Comparison of ENCODE assay signal across 14 cellular contexts in genomic region chr9:130320697-130321080, GRCh38. TPM values are rescaled to one million over a fixed set of nuclear protein-coding genes. Genes with fewer than 3 reads are reported as not detected.
DNase-seq lines count a peak whose midpoint lies in the region; ATAC-seq, FAIRE-seq and TF ChIP-seq lines count a peak whose summit lies in the region.
"Had no signal": no experiment of that assay in that cellular context is flagged by ENCODE, and none has a peak within 500 bp of the region (broad histone marks: within the 10 kb centered on the region; RNA-seq: fewer than 3 reads in every experiment).

No MANE protein-coding gene starts in this region.

- 68% methylated on average over 17 of the region's 18 CpGs for WGBS in SK-N-SH (ENCODE audit: low lambda C conversion rate)
- WGBS in K562 (ENCODE audit: insufficient coverage, low coverage, missing lambda C conversion rate) = 3% methylated on average over 12 of the region's 18 CpGs
- 28 to 35% methylated on average over 14 to 16 of the region's 18 CpGs for WGBS in upper lobe of left lung, 2 donors

- intact Hi-C loops in K562 (cut with micrococcal nuclease) = no loop called here

- TF ChIP-seq RAD21 in SK-N-SH (IDR thresholded peaks at IDR 0.05; ENCODE audit: low read length) (no peak), K562 (CRISPR knock-in tag; conservative IDR thresholded peaks at IDR 0.05 in 1 of 2, IDR thresholded peaks at IDR 0.05 in 1 of 2) (no peak)

- in situ Hi-C loops in K562 (cut with MboI) = no loop called here

- TF ChIP-seq CTCF in SK-N-SH (IDR thresholded peaks at IDR 0.05) = no peak
- TF ChIP-seq CTCF in K562 (IDR thresholded peaks at IDR 0.05 in 2 of 3, conservative IDR thresholded peaks at IDR 0.05 in 1 of 3; ENCODE audit: insufficient read depth in 2 of 3, low read depth in 1 of 3, low read length in 3 of 3) = peak; percentile 40 to 63 (median 60)
- peak in 1 of 6 experiments; percentile 36 for TF ChIP-seq CTCF in upper lobe of left lung (IDR thresholded peaks at IDR 0.05)

- H4K20me1 ChIP-seq in SK-N-SH (ENCODE audit: insufficient read depth) (no peaks in the 10 kb centered on the region), K562 (replicated peaks; ENCODE audit: control insufficient read depth, insufficient read depth, low read length) (peaks cover 15% of the 10 kb centered on the region)

- CTCF ChIA-PET in SK-N-SH (lab: Yijun Ruan, JAX) (interaction anchor here (1.4 kb wide), 1 partner anchor 8 kb away, joined by 3 read pairs; no protein-coding TSS in a partner anchor), K562 (lab: Yijun Ruan, JAX; ENCODE audit: low intra/inter-chr PET ratio) (no interaction called here)

- H3K79me2 ChIP-seq in SK-N-SH (ENCODE audit: insufficient read depth) (no peaks in the 10 kb centered on the region), K562 (ENCODE audit: control insufficient read depth, insufficient read depth, low read length) (no peaks in the 10 kb centered on the region)

- H3K9me1 ChIP-seq in K562 (ENCODE audit: control insufficient read depth, insufficient read depth, low read length) = no peaks in the 10 kb centered on the region

- H3K27me3 ChIP-seq in SK-N-SH (ENCODE audit: insufficient read depth) = peaks cover 6% of the 10 kb centered on the region; the same call in 1 of the 2 replicates
- H3K27me3 ChIP-seq in K562 (ENCODE audit: control insufficient read depth in 2 of 2, insufficient read depth in 2 of 2, low read length in 2 of 2) = peaks cover 23 to 71% of the 10 kb centered on the region in 2 experiments
- no peaks in the 10 kb centered on the region for H3K27me3 ChIP-seq in upper lobe of left lung

- H3K4me3 ChIP-seq in SK-N-SH (ENCODE audit: low read depth in 2 of 2, low read length in 1 of 2) = no peak overlapping the region
- no peak overlapping the region for H3K4me3 ChIP-seq in K562
- H3K4me3 ChIP-seq in upper lobe of left lung = peak overlapping the region in 1 of 4 donors; percentile 13

- H3K4me1 ChIP-seq in SK-N-SH (ENCODE audit: control insufficient read depth in 1 of 2, insufficient read depth in 2 of 2, low read depth in 1 of 2, low read length in 1 of 2) (peaks cover 0 to 31% of the 10 kb centered on the region in 2 experiments; a peak in 2 of 4 replicates), K562 (replicated peaks in 1 of 2; ENCODE audit: control insufficient read depth in 2 of 2, insufficient read depth in 2 of 2, low read length in 2 of 2) (peaks cover 10 to 31% of the 10 kb centered on the region in 2 experiments; a peak in 3 of 5 replicates), upper lobe of left lung (peaks cover 0 to 4% (median 0%) of the 10 kb centered on the region in 4 donors)

- H2AFZ ChIP-seq in SK-N-SH (ENCODE audit: low read depth) (no peak overlapping the region), K562 (ENCODE audit: low read depth, low read length) (no peak overlapping the region)

- ATAC-seq in SK-N-SH treated with all-trans-retinoic acid at 6 μM for 48 hours = no peak
- peak; percentile 95 for ATAC-seq in K562
- ATAC-seq in upper lobe of left lung (ENCODE audit: low FRiP score in 2 of 2) = peak in 1 of 2 donors; percentile 29

- H3K9me2 ChIP-seq in SK-N-SH = no peaks in the 10 kb centered on the region

- no peak overlapping the region for H3K9ac ChIP-seq in SK-N-SH
- H3K9ac ChIP-seq in K562 (ENCODE audit: insufficient read depth in 1 of 2, low read depth in 2 of 2, low read length in 2 of 2) = 0 out of 4 replicates have a peak overlapping the region, but pooled peaks of 1 of the 2 experiments have one; percentile 29

- H3K27ac ChIP-seq in SK-N-SH (ENCODE audit: low read depth in 2 of 2, low read length in 1 of 2) (no peak overlapping the region), K562 (ENCODE audit: extremely low read depth, low read depth, low read length) (no peak overlapping the region), upper lobe of left lung (peak overlapping the region in 1 of 4 donors; percentile 9)
- H3K27ac ChIP-seq: epithelial cell of prostate had no signal

- TF ChIP-seq EP300 in SK-N-SH (IDR thresholded peaks at IDR 0.05; ENCODE audit: borderline replicate concordance in 1 of 2, low read depth in 1 of 2, low read length in 1 of 2) (no peak), K562 (IDR thresholded peaks at IDR 0.05; ENCODE audit: low read length) (no peak), upper lobe of left lung (IDR thresholded peaks at IDR 0.05) (no peak)

- no peak for FAIRE-seq in K562 (lab: Jason Lieb, UNC)

- H3K9me3 ChIP-seq in SK-N-SH (no peaks in the 10 kb centered on the region), K562 (replicated peaks; ENCODE audit: control insufficient read depth, insufficient read depth, low read depth, low read length) (no peaks in the 10 kb centered on the region), upper lobe of left lung (no peaks in the 10 kb centered on the region)

- H3K4me2 ChIP-seq in SK-N-SH (no peak overlapping the region), K562 (ENCODE audit: insufficient read depth, low read length) (peak overlapping the region; percentile 49)

- H3F3A ChIP-seq in SK-N-SH (replicated peaks; ENCODE audit: insufficient read depth) = no peaks in the 10 kb centered on the region

- BruUV-seq in K562 (replicated peaks; lab: Mats Ljungman, UMichigan) = no TSS peak

- POLR2A ChIA-PET in SK-N-SH (lab: Yijun Ruan, JAX) (no interaction called here), K562 (lab: Yijun Ruan, JAX) (interaction anchor here (0.6 to 1.0 kb wide), 5 partner anchors 11 to 647 kb away, joined by 3 to 4 read pairs (median 3); no protein-coding TSS in a partner anchor)

- DNase-seq in SK-N-SH (peak; percentile 40), K562 (ENCODE audit: extremely low read depth in 1 of 4, low spot score in 3 of 4) (peak; percentile 56 to 86 (median 78)), iPS-NIHi11 (ENCODE audit: low spot score) (peak; percentile 82), upper lobe of left lung (peak; percentile 27 to 81), T-helper 1 cell (no peak), kidney glomerular epithelial cell (lab: John Stamatoyannopoulos, UW) (no peak)
- DNase-seq in activated naive CD4-positive, alpha-beta T cell treated with anti-CD3 and anti-CD28 coated beads, Interleukin-2, amount 50 U/mL, for 16 hours = no peak
- DNase-seq: ACHN; amniotic stem cell; NCI-H146; stimulated activated CD4-positive, alpha-beta T cell treated with anti-CD3 and anti-CD28 coated beads, Interleukin-15, amount 100 ng/mL, for 24 hours; T-helper 9 cell had no signal

- H3K36me3 ChIP-seq in SK-N-SH (replicated peaks in 1 of 2; ENCODE audit: control insufficient read depth in 1 of 2, insufficient read depth in 2 of 2, low read length in 1 of 2) (no peaks in the 10 kb centered on the region), K562 (ENCODE audit: control insufficient read depth, insufficient read depth, low read length) (no peaks in the 10 kb centered on the region), upper lobe of left lung (no peaks in the 10 kb centered on the region)

- no peak for TF ChIP-seq POLR2A in K562 (conservative IDR thresholded peaks at IDR 0.05)
- TF ChIP-seq POLR2A in upper lobe of left lung (IDR thresholded peaks at IDR 0.05) = no peak

TF ChIP-seq in SK-N-SH, 30 proteins besides CTCF, POLR2A, EP300 and RAD21 (continues in another document):
- TF ChIP-seq MAX (IDR thresholded peaks at IDR 0.05; ENCODE audit: low read depth) (no peak), RFX5 (IDR thresholded peaks at IDR 0.05; ENCODE audit: low read length) (no peak), RXRA (IDR thresholded peaks at IDR 0.05; ENCODE audit: borderline replicate concordance, low read depth) (no peak)

TF ChIP-seq in SK-N-SH treated with all-trans-retinoic acid at 6 μM for 48 hours, 23 proteins besides CTCF, POLR2A, EP300 and RAD21 (continues in another document):
- TF ChIP-seq ZNF8 (CRISPR knock-in tag; IDR thresholded peaks at IDR 0.05) (no peak), RARB (CRISPR knock-in tag; IDR thresholded peaks at IDR 0.05) (no peak), ZFP3 (CRISPR knock-in tag; IDR thresholded peaks at IDR 0.05) (no peak), TCF4 (CRISPR knock-in tag; IDR thresholded peaks at IDR 0.05; ENCODE audit: borderline replicate concordance) (no peak), OSR1 (CRISPR knock-in tag; IDR thresholded peaks at IDR 0.05) (no peak), GLIS3 (CRISPR knock-in tag; IDR thresholded peaks at IDR 0.05) (no peak), ZC3H10 (CRISPR knock-in tag; IDR thresholded peaks at IDR 0.05) (no peak)

TF ChIP-seq in K562, 482 proteins besides CTCF, POLR2A, EP300 and RAD21 (continues in another document):
- TF ChIP-seq MAZ (CRISPR knock-in tag; conservative IDR thresholded peaks at IDR 0.05 in 1 of 2, IDR thresholded peaks at IDR 0.05 in 1 of 2) (peak in 1 of 2 experiments; percentile 60; a peak in 2 of 4 replicates), ATF1 (CRISPR knock-in tag; IDR thresholded peaks at IDR 0.05) (no peak), ATF1 (tag; IDR thresholded peaks at IDR 0.05) (peak; percentile 68), ZNF354B (CRISPR knock-in tag; IDR thresholded peaks at IDR 0.05) (no peak)

RNA-seq across cellular contexts. Expression of gene HMCN2, which starts 55.1 kb away (rescaled TPM):
- polyA plus RNA-seq in SK-N-SH (2012; rRNA removed) (0.15 and 0.28 TPM in 2 replicates), K562 (2011; rRNA removed) (0.01 TPM in 1 of 2 replicates, not detected in the other), K562 (2014; fragmentation: Illumina TruSeq; extraction: Trizol) (not detected in 2 replicates), K562 (2014; fragmentation: Nextera tagmentation; extraction: Ambion mirVana) (not detected), K562 (2014; rRNA removed) (0.01 TPM in 1 of 2 replicates, not detected in the other)
- 0.04 and 0.06 TPM in 2 replicates for polyA plus RNA-seq in SK-N-SH (2012; cell fraction: cytosol; rRNA removed)
- polyA plus RNA-seq in SK-N-SH (2012; cell fraction: nucleus; rRNA removed) = 0.55 and 0.56 TPM in 2 replicates
- 0.28 TPM in 1 of 2 replicates, not detected in the other for total RNA-seq in K562 (2011; cell fraction: chromatin; rRNA removed; ENCODE audit: low replicate concordance)
- 0.13 and 0.17 TPM in 2 replicates for total RNA-seq in K562 (2011; cell fraction: nucleolus; rRNA removed)
- total RNA-seq in K562 (2011; cell fraction: nucleoplasm; rRNA removed) = 0.15 TPM in 1 of 2 replicates, not detected in the other
- total RNA-seq in K562 (2014; rRNA removed) (not detected in 2 replicates), K562 (2014; rRNA removed; fragmentation: Illumina TruSeq; extraction: Trizol) (not detected in 2 replicates), K562 (2015; rRNA removed; fragmentation: Illumina TruSeq; extraction: Trizol) (not detected in 2 replicates), K562 (2021) (0.02 TPM in 1 of 2 replicates, not detected in the other), upper lobe of left lung (1 to 10 TPM in 5 of 6 donors, under 1 TPM in 1; 0.76 to 7.3 (median 1.5) TPM)
- 0.03 TPM in 2 replicates for polyA plus RNA-seq in K562 (2011; cell fraction: cytosol; rRNA removed)
- 0.06 and 0.17 TPM in 2 replicates for polyA plus RNA-seq in K562 (2011; cell fraction: nucleus; rRNA removed)
- 0.01 TPM in 1 of 2 replicates, not detected in the other for polyA plus RNA-seq in K562 (2012)
- 0.09 TPM in 1 of 2 replicates, not detected in the other for polyA minus RNA-seq in K562 (2011; rRNA and poly(A)+ RNA removed)
- not detected in 2 replicates for polyA minus RNA-seq in K562 (2011; cell fraction: cytosol; rRNA and poly(A)+ RNA removed)
- under 0.01 TPM in 1 of 2 replicates, not detected in the other for polyA minus RNA-seq in K562 (2011; cell fraction: nucleus; rRNA and poly(A)+ RNA removed)

Comparison
In these comparisons a context has a peak if more than half of its experiments do, and no peak if none do; other contexts are left out.
1. DNase-seq: peak in SK-N-SH (single experiment), K562 (4 of 4), iPS-NIHi11 (single experiment) and upper lobe of left lung (2 of 2); none in T-helper 1 cell (0 of 5), activated naive CD4-positive, alpha-beta T cell treated with anti-CD3 and anti-CD28 coated beads, Interleukin-2, amount 50 U/mL, for 16 hours (single experiment) and kidney glomerular epithelial cell (single experiment).
2. Of the 27 proteins assayed by ChIP-seq in both K562 and SK-N-SH: peak only in K562: CTCF, GATA2 and NFIC; only in SK-N-SH: none; in both: none; in neither: 24.